Comparison of ENCODE assay signal across 10 cellular contexts in genomic region chr6:26122005-26122388, GRCh38. TPM values are rescaled to one million over a fixed set of nuclear protein-coding genes. Genes with fewer than 3 reads are reported as not detected.
DNase-seq lines count a peak whose midpoint lies in the region; ATAC-seq and TF ChIP-seq lines count a peak whose summit lies in the region.
"Had no signal": no experiment of that assay in that cellular context is flagged by ENCODE, and none has a peak within 500 bp of the region (broad histone marks: within the 10 kb centered on the region; RNA-seq: fewer than 3 reads in every experiment).

No MANE protein-coding gene starts in this region.

- peak overlapping the region; percentile 93 to 99 (median 98) for H3K27ac ChIP-seq in transverse colon

- no peak for TF ChIP-seq POLR2A in transverse colon (IDR thresholded peaks at IDR 0.05)

- no peak for TF ChIP-seq CTCF in transverse colon (IDR thresholded peaks at IDR 0.05)

- DNase-seq in activated naive CD4-positive, alpha-beta T cell treated with anti-CD3 and anti-CD28 coated beads, Interleukin-2, amount 10 ng/mL, durations not matched to agents 7 days and 5 days, result no peak
- no peak for DNase-seq in activated naive CD4-positive, alpha-beta T cell treated with anti-CD3 and anti-CD28 coated beads, Interleukin-2, amount 50 U/mL, for 16 hours
- no peak for DNase-seq in activated naive CD8-positive, alpha-beta T cell treated with anti-CD3 and anti-CD28 coated beads for 36 hours
- DNase-seq in memory B cell (ENCODE audit: low spot score in 2 of 2) (no peak), transverse colon (no peak), superior temporal gyrus (ENCODE audit: extremely low spot score) (no peak), hepatic stellate cell (ENCODE audit: low spot score) (no peak)
- DNase-seq: effector CD4-positive, alpha-beta T cell; stimulated activated CD4-positive, alpha-beta T cell treated with anti-CD3 and anti-CD28 coated beads, Interleukin-12 subunit alpha, Interleukin-12 subunit beta, amount 100 ng/mL, for 4 hours had no signal

- peaks cover 29% of the 10 kb centered on the region for H3K4me1 Mint-ChIP-seq in activated naive CD4-positive, alpha-beta T cell treated with anti-CD3 and anti-CD28 coated beads, Interleukin-2, amount 10 ng/mL, durations not matched to agents 7 days and 5 days
- H3K4me1 Mint-ChIP-seq in activated naive CD8-positive, alpha-beta T cell treated with anti-CD3 and anti-CD28 coated beads for 36 hours, result peaks cover 37% of the 10 kb centered on the region
- peaks cover 16% of the 10 kb centered on the region for H3K4me1 Mint-ChIP-seq in memory B cell

- no peak for TF ChIP-seq EP300 in transverse colon (IDR thresholded peaks at IDR 0.05; ENCODE audit: low read depth)

- CTCF ChIA-PET in activated naive CD4-positive, alpha-beta T cell treated with anti-CD3 and anti-CD28 coated beads, Interleukin-2, amount 10 ng/mL, durations not matched to agents 7 days and 5 days (lab: Charles Lee), result no interaction called here

- intact Hi-C loops in transverse colon (cut with DNase I; ENCODE audit: low total_unique reads), result loop anchor here (2.0 to 5.0 kb wide), 3 partner anchors 35 to 80 kb away; a partner anchor contains a TSS

- H3K36me3 ChIP-seq in transverse colon, result no peaks in the 10 kb centered on the region

- H3K4me1 ChIP-seq in transverse colon, result peaks cover 0 to 12% (median 10%) of the 10 kb centered on the region in 4 donors

- peak overlapping the region; percentile 99 for H3K4me3 Mint-ChIP-seq in activated naive CD4-positive, alpha-beta T cell treated with anti-CD3 and anti-CD28 coated beads, Interleukin-2, amount 10 ng/mL, durations not matched to agents 7 days and 5 days
- H3K4me3 Mint-ChIP-seq in activated naive CD8-positive, alpha-beta T cell treated with anti-CD3 and anti-CD28 coated beads for 36 hours, result peak overlapping the region; percentile 99
- H3K4me3 Mint-ChIP-seq in memory B cell, result peak overlapping the region; percentile 97

- in situ Hi-C loops in transverse colon (cut with MboI; ENCODE audit: low pct_ligation_motif_present in 1 of 4, low pct_unique_long_range_greater_than_20kb in 1 of 4, low sequenced_read_pairs in 3 of 4), result loop anchor here in 1 of 4 donors (5.0 to 25.0 kb wide), 2 partner anchors 35 to 1015 kb away; a partner anchor contains a TSS

- no peaks in the 10 kb centered on the region for H3K9me3 ChIP-seq in transverse colon

- H3K9me3 Mint-ChIP-seq in activated naive CD4-positive, alpha-beta T cell treated with anti-CD3 and anti-CD28 coated beads, Interleukin-2, amount 10 ng/mL, durations not matched to agents 7 days and 5 days, result peaks cover 2% of the 10 kb centered on the region
- peaks cover 6% of the 10 kb centered on the region for H3K9me3 Mint-ChIP-seq in activated naive CD8-positive, alpha-beta T cell treated with anti-CD3 and anti-CD28 coated beads for 36 hours
- peaks cover 3% of the 10 kb centered on the region for H3K9me3 Mint-ChIP-seq in memory B cell

- peaks cover 8% of the 10 kb centered on the region for H3K27me3 Mint-ChIP-seq in activated naive CD4-positive, alpha-beta T cell treated with anti-CD3 and anti-CD28 coated beads, Interleukin-2, amount 10 ng/mL, durations not matched to agents 7 days and 5 days
- H3K27me3 Mint-ChIP-seq in activated naive CD8-positive, alpha-beta T cell treated with anti-CD3 and anti-CD28 coated beads for 36 hours, result peaks cover 23% of the 10 kb centered on the region
- H3K27me3 Mint-ChIP-seq in memory B cell, result no peaks in the 10 kb centered on the region

- peak overlapping the region in 1 of 4 donors; percentile 78 for H3K4me3 ChIP-seq in transverse colon

- peaks cover 40% of the 10 kb centered on the region for H3K36me3 Mint-ChIP-seq in activated naive CD4-positive, alpha-beta T cell treated with anti-CD3 and anti-CD28 coated beads, Interleukin-2, amount 10 ng/mL, durations not matched to agents 7 days and 5 days
- H3K36me3 Mint-ChIP-seq in activated naive CD8-positive, alpha-beta T cell treated with anti-CD3 and anti-CD28 coated beads for 36 hours, result peaks cover 24% of the 10 kb centered on the region
- peaks cover 19% of the 10 kb centered on the region for H3K36me3 Mint-ChIP-seq in memory B cell

- WGBS in transverse colon (ENCODE audit: low coverage in 1 of 2), 2 donors, result 87 to 90% methylated on average over 4 of the region's 4 CpGs

- no peaks in the 10 kb centered on the region for H3K27me3 ChIP-seq in transverse colon

- H3K27ac Mint-ChIP-seq in activated naive CD4-positive, alpha-beta T cell treated with anti-CD3 and anti-CD28 coated beads, Interleukin-2, amount 10 ng/mL, durations not matched to agents 7 days and 5 days, result peak overlapping the region; percentile 100
- peak overlapping the region; percentile 100 for H3K27ac Mint-ChIP-seq in activated naive CD8-positive, alpha-beta T cell treated with anti-CD3 and anti-CD28 coated beads for 36 hours
- peak overlapping the region; percentile 99 for H3K27ac Mint-ChIP-seq in memory B cell

- ATAC-seq in memory B cell (ENCODE audit: low read depth) (no peak), GM21360 (IDR thresholded peaks at IDR 0.05; ENCODE audit: unreplicated experiment) (no peak)

RNA-seq across cellular contexts. Expression of gene HFE, which starts 34.8 kb away (rescaled TPM):
- under 1 TPM; 0.76 to 0.80 TPM for total RNA-seq in activated naive CD8-positive, alpha-beta T cell treated with anti-CD3 and anti-CD28 coated beads for 36 hours
- total RNA-seq in transverse colon, result 1 to 10 TPM; 1.6 to 7.8 (median 5.0) TPM
